ENCODE assay signal across 18 cellular contexts in genomic region chr9:132201139-132201538, GRCh38. TPM values are rescaled to one million over a fixed set of nuclear protein-coding genes. Genes with fewer than 3 reads are reported as not detected.
DNase-seq lines count a peak whose midpoint lies in the region; ATAC-seq lines count a peak whose summit lies in the region.
"Had no signal": no experiment of that assay in that cellular context is flagged by ENCODE, and none has a peak within 500 bp of the region (broad histone marks: within the 10 kb centered on the region; RNA-seq: fewer than 3 reads in every experiment).

No MANE protein-coding gene starts in this region.

- H3K36me3 Mint-ChIP-seq in naive thymus-derived CD8-positive, alpha-beta T cell = peaks cover 0 to 11% (median 6%) of the 10 kb centered on the region in 3 donors

- peaks cover 0 to 11% (median 5%) of the 10 kb centered on the region in 9 donors for H3K9me3 Mint-ChIP-seq in naive thymus-derived CD8-positive, alpha-beta T cell
- H3K9me3 Mint-ChIP-seq: activated CD4-positive, alpha-beta memory T cell treated with anti-CD3 and anti-CD28 coated beads, Interleukin-2, amount 10 ng/mL, durations not matched to agents 7 days and 5 days had no signal

- H3K27ac Mint-ChIP-seq in naive thymus-derived CD8-positive, alpha-beta T cell = no peak overlapping the region
- H3K27ac Mint-ChIP-seq: activated CD4-positive, alpha-beta memory T cell treated with anti-CD3 and anti-CD28 coated beads, Interleukin-2, amount 10 ng/mL, durations not matched to agents 7 days and 5 days had no signal

- peaks cover 2 to 22% (median 15%) of the 10 kb centered on the region in 5 donors for H3K27me3 Mint-ChIP-seq in naive thymus-derived CD8-positive, alpha-beta T cell

- H3K4me1 Mint-ChIP-seq in naive thymus-derived CD8-positive, alpha-beta T cell = peaks cover 0 to 1% (median 0%) of the 10 kb centered on the region in 4 donors
- H3K4me1 Mint-ChIP-seq: activated CD4-positive, alpha-beta memory T cell treated with anti-CD3 and anti-CD28 coated beads, Interleukin-2, amount 10 ng/mL, durations not matched to agents 7 days and 5 days had no signal

- no peak overlapping the region for H3K4me3 Mint-ChIP-seq in naive thymus-derived CD8-positive, alpha-beta T cell
- H3K4me3 Mint-ChIP-seq: activated CD4-positive, alpha-beta memory T cell treated with anti-CD3 and anti-CD28 coated beads, Interleukin-2, amount 10 ng/mL, durations not matched to agents 7 days and 5 days had no signal

- POLR2A ChIA-PET in naive thymus-derived CD8-positive, alpha-beta T cell (lab: Charles Lee) = no interaction called here

- intact Hi-C loops in left colon (cut with DNase I, micrococcal nuclease) = no loop called here

- DNase-seq in NCI-H2227 (lab: John Stamatoyannopoulos, UW; ENCODE audit: unreplicated experiment) (peak; percentile 6), NCI-H2227 treated with DMSO at 0.1 percent for 48 hours (lab: John Stamatoyannopoulos, UW) (no peak), NCI-H2196 treated with DMSO at 0.1 percent for 48 hours (lab: John Stamatoyannopoulos, UW; ENCODE audit: unreplicated experiment) (peak; percentile 83), left colon (peak in 1 of 2 donors; percentile 11), NCI-H524 treated with DMSO at 0.1 percent for 48 hours (lab: John Stamatoyannopoulos, UW) (no peak), cerebellar nuclear complex (lab: John Stamatoyannopoulos, UW) (no peak), activated T-cell treated with anti-CD3 and anti-CD28 coated beads for 4 hours (no peak)
- DNase-seq in naive thymus-derived CD8-positive, alpha-beta T cell = no peak
- DNase-seq: 8988T; activated CD4-positive, alpha-beta memory T cell treated with anti-CD3 and anti-CD28 coated beads, Interleukin-2, amount 10 ng/mL, durations not matched to agents 7 days and 5 days; activated T-cell treated with anti-CD3 and anti-CD28 coated beads, Interleukin-2, amount 50 U/mL, for 48 hours; erythroblast; IMR-90; MM.1S; ovary; stimulated activated CD4-positive, alpha-beta T cell treated with anti-CD3 and anti-CD28 coated beads, Interleukin-4, amount 100 ng/mL, for 24 hours; testis had no signal

- peak; percentile 50 for ATAC-seq in left colon
- no peak for ATAC-seq in naive thymus-derived CD8-positive, alpha-beta T cell
- ATAC-seq: gastroesophageal sphincter had no signal

RNA-seq across cellular contexts. Expression of gene NTNG2, which starts 39.3 kb away (rescaled TPM):
- total RNA-seq in left colon = 1 to 10 TPM in 1 of 2 donors, under 1 TPM in 1; 0.75 to 1.1 TPM
- 10 to 100 TPM in 1 of 2 experiments, 1 to 10 TPM in 1; 8.5 to 10.8 TPM for total RNA-seq in naive thymus-derived CD8-positive, alpha-beta T cell
- polyA plus RNA-seq in naive thymus-derived CD8-positive, alpha-beta T cell = 1 to 10 TPM in 1 of 3 donors, under 1 TPM in 2; 0.75 to 1.0 (median 0.96) TPM

Comparison
In these comparisons a context has a peak if more than half of its experiments do, and no peak if none do; other contexts are left out.
1. DNase-seq: peak in NCI-H2227 (single experiment) and NCI-H2196 treated with DMSO at 0.1 percent for 48 hours (single experiment); none in NCI-H2227 treated with DMSO at 0.1 percent for 48 hours (single experiment), NCI-H524 treated with DMSO at 0.1 percent for 48 hours (single experiment), cerebellar nuclear complex (0 of 2), naive thymus-derived CD8-positive, alpha-beta T cell (0 of 10) and activated T-cell treated with anti-CD3 and anti-CD28 coated beads for 4 hours (single experiment).
2. RNA of gene NTNG2, which starts 39.3 kb away (total RNA-seq): 8.5 to 10.8 TPM in naive thymus-derived CD8-positive, alpha-beta T cell; 0.75 to 1.1 TPM in left colon; every median in the first group is over 4 times any median in the second.